In the genomic region with DNA sequence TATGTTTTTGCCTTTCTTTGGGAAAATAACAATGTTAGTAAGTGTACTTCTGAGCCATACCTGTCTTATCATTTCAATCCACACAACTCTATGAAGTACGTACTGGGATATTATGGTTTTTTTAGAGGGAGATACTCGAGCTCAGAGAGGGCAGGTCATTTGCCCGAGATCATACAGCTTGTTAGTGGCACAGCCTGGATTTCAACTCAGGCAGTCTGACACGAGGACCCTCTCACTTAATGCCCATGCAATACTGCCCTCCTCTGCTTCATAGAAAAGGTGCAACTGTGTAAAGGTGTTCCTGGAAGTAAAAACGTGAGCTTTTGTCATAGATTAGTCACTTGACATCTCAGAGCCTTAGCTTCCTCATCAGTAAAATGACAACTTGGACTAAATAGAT, we compare ENCODE assay signal across 9 cellular contexts.
A peak's percentile ranks its signal among the peaks of the same experiment; 100 is the strongest.
DNase-seq lines count a peak whose midpoint lies in the region; ATAC-seq, FAIRE-seq and TF ChIP-seq lines count a peak whose summit lies in the region.
"Had no signal": no experiment of that assay in that cellular context is flagged by ENCODE, and none has a peak within 500 bp of the region (broad histone marks: within the 10 kb centered on the region; RNA-seq: fewer than 3 reads in every experiment).

No MANE protein-coding gene starts in this region.

- H3K36me3 ChIP-seq in neural progenitor cell, result no peaks in the 10 kb centered on the region

- no peaks in the 10 kb centered on the region for H3K79me2 ChIP-seq in neural progenitor cell (ENCODE audit: low read depth)

- peak overlapping the region; percentile 27 for H3K4me3 Mint-ChIP-seq in neural progenitor cell

- no peak overlapping the region for H3K27ac Mint-ChIP-seq in neural progenitor cell

- DNase-seq in GM18507 (ENCODE audit: extremely low spot score, insufficient read length, low read depth), result peak; percentile 48
- peak; percentile 39 for DNase-seq in NCI-H2227 treated with DMSO at 0.1 percent for 48 hours (lab: John Stamatoyannopoulos, UW)
- peak; percentile 36 for DNase-seq in cerebellum (ENCODE audit: low spot score)
- DNase-seq in neural progenitor cell (ENCODE audit: low spot score), result peak; percentile 55
- DNase-seq in T-helper 9 cell, result no peak
- DNase-seq in activated CD4-positive, CD25-positive, alpha-beta regulatory T cell treated with anti-CD3 and anti-CD28 coated beads, Interleukin-2, amount 50 U/mL, for 72 hours, result no peak

- H3K9ac ChIP-seq in neural progenitor cell, result no peak overlapping the region

- H3K9me3 ChIP-seq in neural progenitor cell (ENCODE audit: low read depth), result no peaks in the 10 kb centered on the region

- peak; percentile 56 for ATAC-seq in HG03060 (IDR thresholded peaks at IDR 0.05; ENCODE audit: low read depth, unreplicated experiment)

- peaks cover 74% of the 10 kb centered on the region for H3K27me3 ChIP-seq in neural progenitor cell

- H3K4me2 ChIP-seq in neural progenitor cell, result no peak overlapping the region

- no peak overlapping the region for H3K4me3 ChIP-seq in neural progenitor cell

- H3K27ac ChIP-seq in C4-2B, result no peak overlapping the region
- H3K27ac ChIP-seq in neural progenitor cell, result no peak overlapping the region
- H3K27ac ChIP-seq: HL-60 had no signal

- peaks cover 3% of the 10 kb centered on the region for H3K9me3 Mint-ChIP-seq in neural progenitor cell

- peak; percentile 98 for FAIRE-seq in GM18507 (lab: Jason Lieb, UNC)

- TF ChIP-seq CTCF in C4-2B (conservative IDR thresholded peaks at IDR 0.05), result peak; percentile 35
- peak; percentile 50 for TF ChIP-seq CTCF in neural progenitor cell (IDR thresholded peaks at IDR 0.05)

- no peaks in the 10 kb centered on the region for H3K4me1 ChIP-seq in neural progenitor cell

- H3F3A ChIP-seq in neural progenitor cell (ENCODE audit: low read depth), result peaks cover 14% of the 10 kb centered on the region

- no peak overlapping the region for H2AFZ ChIP-seq in neural progenitor cell (replicated peaks)

- H3K36me3 Mint-ChIP-seq in neural progenitor cell, result no peaks in the 10 kb centered on the region

- H3K27me3 Mint-ChIP-seq in neural progenitor cell (ENCODE audit: insufficient read depth, low read depth), result peaks cover 40% of the 10 kb centered on the region

- peaks cover 14% of the 10 kb centered on the region for H3K4me1 Mint-ChIP-seq in neural progenitor cell

- H4K20me1 ChIP-seq in neural progenitor cell (ENCODE audit: low read depth), result peaks cover 5% of the 10 kb centered on the region

Comparison
In these comparisons a context has a peak if more than half of its experiments do, and no peak if none do; other contexts are left out.
1. DNase-seq: peak in GM18507 (single experiment), NCI-H2227 treated with DMSO at 0.1 percent for 48 hours (single experiment), cerebellum (single experiment) and neural progenitor cell (single experiment); none in T-helper 9 cell (single experiment) and activated CD4-positive, CD25-positive, alpha-beta regulatory T cell treated with anti-CD3 and anti-CD28 coated beads, Interleukin-2, amount 50 U/mL, for 72 hours (single experiment).